In genomic region chr19:47719047-47719885, GRCh38 we compare ENCODE assay signal across 8 cellular contexts. TPM values are rescaled to one million over a fixed set of nuclear protein-coding genes. Genes with fewer than 3 reads are reported as not detected.
DNase-seq lines count a peak whose midpoint lies in the region; ATAC-seq and TF ChIP-seq lines count a peak whose summit lies in the region.

No MANE protein-coding gene starts in this region.

- TF ChIP-seq CTCF in fibroblast of the aortic adventitia (IDR thresholded peaks at IDR 0.05; ENCODE audit: insufficient read depth, low read length) = no peak

- H3K4me3 ChIP-seq in fibroblast of the aortic adventitia (ENCODE audit: low read depth, low read length) = peak overlapping the region; percentile 51

- no peak for ATAC-seq in HG03469 (IDR thresholded peaks at IDR 0.05; ENCODE audit: unreplicated experiment)

- DNase-seq in C1 segment of cervical spinal cord (lab: John Stamatoyannopoulos, UW) (peak in 12 of 14 donors; percentile 15 to 81 (median 58)), RPMI7951 (ENCODE audit: low read depth) (peak; percentile 100), fibroblast of the aortic adventitia (ENCODE audit: low read depth) (peak; percentile 98), nucleus accumbens (lab: John Stamatoyannopoulos, UW) (peak in 50 of 56 donors; percentile 2 to 77 (median 48)), NCI-H1092 (lab: John Stamatoyannopoulos, UW) (no peak), SKM-1 (lab: John Stamatoyannopoulos, UW; ENCODE audit: unreplicated experiment) (no peak)
- no peak for DNase-seq in activated effector memory CD4-positive, alpha-beta T cell treated with anti-CD3 and anti-CD28 coated beads, Interleukin-2, amount 50 U/mL, for 16 hours

RNA-seq across cellular contexts. Expression of gene EHD2, which starts 6.0 kb away (rescaled TPM):
- 65.1 and 67.4 TPM in 2 replicates for total RNA-seq in RPMI7951 (2014; rRNA removed; shearing (Covaris generic))
- total RNA-seq in fibroblast of the aortic adventitia (ENCODE audit: low replicate concordance) = 70.4 and 110 TPM in 2 replicates

RNA-seq across cellular contexts. Expression of gene NOP53, which starts 26.1 kb away (rescaled TPM):
- total RNA-seq in RPMI7951 (2014; rRNA removed; shearing (Covaris generic)) = 32.8 and 39.4 TPM in 2 replicates
- 105 and 151 TPM in 2 replicates for total RNA-seq in fibroblast of the aortic adventitia (ENCODE audit: low replicate concordance)

RNA-seq across cellular contexts. Expression of gene SELENOW, which starts 59.2 kb away (rescaled TPM):
- 689 and 818 TPM in 2 replicates for total RNA-seq in RPMI7951 (2014; rRNA removed; shearing (Covaris generic))
- total RNA-seq in fibroblast of the aortic adventitia (ENCODE audit: low replicate concordance) = 62.9 and 154 TPM in 2 replicates

Comparison
In these comparisons a context has a peak if more than half of its experiments do, and no peak if none do; other contexts are left out.
1. DNase-seq: peak in C1 segment of cervical spinal cord (12 of 14), RPMI7951 (single experiment), fibroblast of the aortic adventitia (single experiment) and nucleus accumbens (50 of 56); none in activated effector memory CD4-positive, alpha-beta T cell treated with anti-CD3 and anti-CD28 coated beads, Interleukin-2, amount 50 U/mL, for 16 hours (single experiment), NCI-H1092 (single experiment) and SKM-1 (single experiment).